ENCODE assay signal across 33 cellular contexts in the genomic region with DNA sequence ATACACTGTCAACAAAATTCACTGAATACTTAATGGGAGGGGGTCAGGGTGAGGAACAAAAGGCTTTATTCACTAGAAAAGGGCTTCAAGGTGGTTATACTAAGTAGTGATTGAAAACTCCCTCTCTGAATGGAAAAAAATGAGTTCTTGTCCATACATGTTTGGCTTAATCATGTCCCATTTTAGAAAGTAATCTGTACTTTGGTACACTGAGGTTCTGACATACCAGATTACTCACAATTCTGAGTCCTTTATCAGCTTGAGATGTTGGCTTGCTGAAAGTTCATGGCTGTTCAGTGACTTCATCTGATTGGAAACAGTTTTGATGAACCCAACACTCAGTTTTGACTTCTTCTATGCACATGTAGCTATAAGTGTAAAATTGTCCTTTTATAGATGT. TPM values are rescaled to one million over a fixed set of nuclear protein-coding genes. Genes with fewer than 3 reads are reported as not detected.
"Had no signal": no experiment of that assay in that cellular context is flagged by ENCODE, and none has a peak within 500 bp of the region (broad histone marks: within the 10 kb centered on the region; RNA-seq: fewer than 3 reads in every experiment).

No MANE protein-coding gene starts in this region.

- H3K27ac Mint-ChIP-seq: activated CD4-positive, alpha-beta memory T cell treated with anti-CD3 and anti-CD28 coated beads for 36 hours; activated CD4-positive, alpha-beta T cell treated with anti-CD3 and anti-CD28 coated beads, Interleukin-2, amount 10 ng/mL, durations not matched to agents 24 days and 14 days; activated naive CD4-positive, alpha-beta T cell treated with anti-CD3 and anti-CD28 coated beads, Interleukin-2, amount 10 ng/mL, durations not matched to agents 7 days and 5 days; activated naive CD8-positive, alpha-beta T cell treated with anti-CD3 and anti-CD28 coated beads, Interleukin-2, amount 10 ng/mL, durations not matched to agents 7 days and 5 days; brain; dendritic cell treated with granulocyte-macrophage colony-stimulating factor and Interleukin-4, amounts not matched to agents 40 ng/mL and 50 ng/mL, for 4 days; endodermal cell; memory B cell; naive thymus-derived CD4-positive, alpha-beta T cell; stimulated activated naive B cell treated with anti-CD40 and anti-IgM and Interleukin-4, amounts not matched to agents 10 μg/mL and 1 μg/mL and 100 μg/mL, for 72 hours; T-helper 17 cell had no signal

- H3K4me1 Mint-ChIP-seq: activated CD4-positive, alpha-beta T cell treated with anti-CD3 and anti-CD28 coated beads, Interleukin-2, amount 10 ng/mL, durations not matched to agents 24 days and 14 days; activated naive CD4-positive, alpha-beta T cell treated with anti-CD3 and anti-CD28 coated beads, Interleukin-2, amount 10 ng/mL, durations not matched to agents 7 days and 5 days; activated naive CD8-positive, alpha-beta T cell treated with anti-CD3 and anti-CD28 coated beads, Interleukin-2, amount 10 ng/mL, durations not matched to agents 7 days and 5 days; brain; endodermal cell; memory B cell; naive thymus-derived CD4-positive, alpha-beta T cell; stimulated activated naive B cell treated with anti-CD40 and anti-IgM and Interleukin-4, amounts not matched to agents 10 μg/mL and 1 μg/mL and 100 μg/mL, for 72 hours had no signal

- H3K9me3 Mint-ChIP-seq: activated CD4-positive, alpha-beta T cell treated with anti-CD3 and anti-CD28 coated beads, Interleukin-2, amount 10 ng/mL, durations not matched to agents 24 days and 14 days; activated naive CD4-positive, alpha-beta T cell treated with anti-CD3 and anti-CD28 coated beads, Interleukin-2, amount 10 ng/mL, durations not matched to agents 7 days and 5 days; dendritic cell treated with granulocyte-macrophage colony-stimulating factor and Interleukin-4, amounts not matched to agents 40 ng/mL and 50 ng/mL, for 4 days had no signal

- H3K36me3 Mint-ChIP-seq: activated CD4-positive, alpha-beta memory T cell treated with anti-CD3 and anti-CD28 coated beads for 36 hours; activated naive CD4-positive, alpha-beta T cell treated with anti-CD3 and anti-CD28 coated beads, Interleukin-2, amount 10 ng/mL, durations not matched to agents 7 days and 5 days; activated naive CD8-positive, alpha-beta T cell treated with anti-CD3 and anti-CD28 coated beads, Interleukin-2, amount 10 ng/mL, durations not matched to agents 7 days and 5 days; brain; memory B cell; naive thymus-derived CD4-positive, alpha-beta T cell; stimulated activated naive B cell treated with anti-CD40 and anti-IgM and Interleukin-4, amounts not matched to agents 10 μg/mL and 1 μg/mL and 100 μg/mL, for 72 hours had no signal

- H3K36me3 ChIP-seq: ascending aorta, gastroesophageal sphincter, pancreas, tibial nerve, WERI-Rb-1 had no signal

- H3K27me3 ChIP-seq: ascending aorta, gastroesophageal sphincter, pancreas, tibial nerve had no signal

- H3K4me3 Mint-ChIP-seq: activated CD4-positive, alpha-beta memory T cell treated with anti-CD3 and anti-CD28 coated beads for 36 hours; activated CD4-positive, alpha-beta T cell treated with anti-CD3 and anti-CD28 coated beads, Interleukin-2, amount 10 ng/mL, durations not matched to agents 24 days and 14 days; activated naive CD4-positive, alpha-beta T cell treated with anti-CD3 and anti-CD28 coated beads, Interleukin-2, amount 10 ng/mL, durations not matched to agents 7 days and 5 days; activated naive CD8-positive, alpha-beta T cell treated with anti-CD3 and anti-CD28 coated beads, Interleukin-2, amount 10 ng/mL, durations not matched to agents 7 days and 5 days; brain; dendritic cell treated with granulocyte-macrophage colony-stimulating factor and Interleukin-4, amounts not matched to agents 40 ng/mL and 50 ng/mL, for 4 days; endodermal cell; memory B cell; naive thymus-derived CD4-positive, alpha-beta T cell; stimulated activated naive B cell treated with anti-CD40 and anti-IgM and Interleukin-4, amounts not matched to agents 10 μg/mL and 1 μg/mL and 100 μg/mL, for 72 hours; T-helper 17 cell had no signal

- ATAC-seq: activated CD4-positive, CD25-positive, alpha-beta regulatory T cell treated with anti-CD3 and anti-CD28 coated beads, Interleukin-2, amount 50 U/mL, for 24 hours; gastroesophageal sphincter; naive thymus-derived CD4-positive, alpha-beta T cell; pancreas; psoas muscle; stimulated activated naive B cell treated with anti-CD40 and anti-IgM and Interleukin-4, amounts not matched to agents 10 μg/mL and 1 μg/mL and 100 μg/mL, for 72 hours; T-helper 17 cell had no signal

- H3K4me3 ChIP-seq: ascending aorta, gastroesophageal sphincter, pancreas, psoas muscle, tibial nerve had no signal

- H3K9me3 ChIP-seq: ascending aorta, pancreas, psoas muscle had no signal

- FAIRE-seq: pancreas had no signal

- H3K4me1 ChIP-seq: ascending aorta, gastroesophageal sphincter, pancreas, psoas muscle, tibial nerve had no signal

- H3K27ac ChIP-seq: ascending aorta, gastroesophageal sphincter, pancreas, psoas muscle, tibial nerve, WERI-Rb-1 had no signal

- DNase-seq: activated CD4-positive, alpha-beta memory T cell treated with anti-CD3 and anti-CD28 coated beads for 36 hours; activated CD4-positive, alpha-beta T cell treated with anti-CD3 and anti-CD28 coated beads, Interleukin-2, amount 10 ng/mL, durations not matched to agents 24 days and 14 days; activated CD8-positive, alpha-beta memory T cell treated with anti-CD3 and anti-CD28 coated beads, Interleukin-2, amount 50 U/mL, for 4 hours; activated gamma-delta T cell; activated naive CD4-positive, alpha-beta T cell treated with anti-CD3 and anti-CD28 coated beads, Interleukin-2, amount 10 ng/mL, durations not matched to agents 7 days and 5 days; activated naive CD8-positive, alpha-beta T cell treated with anti-CD3 and anti-CD28 coated beads, Interleukin-2, amount 10 ng/mL, durations not matched to agents 7 days and 5 days; activated T-cell treated with anti-CD3 and anti-CD28 coated beads, Interleukin-2, amount 50 U/mL, for 1 hour; central memory CD4-positive, alpha-beta T cell; endodermal cell; hippocampal formation; midbrain; naive thymus-derived CD4-positive, alpha-beta T cell; pancreas; psoas muscle; stimulated activated CD4-positive, alpha-beta T cell treated with anti-CD3 and anti-CD28 coated beads, Interleukin-15, amount 100 ng/mL, for 24 hours; stimulated activated CD4-positive, alpha-beta T cell treated with anti-CD3 and anti-CD28 coated beads, Interleukin-2, amount 100 ng/mL, for 24 hours; stimulated activated naive B cell treated with anti-CD40 and anti-IgM and Interleukin-4, amounts not matched to agents 10 μg/mL and 1 μg/mL and 100 μg/mL, for 72 hours; T-helper 17 cell; T1000; WERI-Rb-1 had no signal

RNA-seq across cellular contexts. Expression of a gene that starts 12.8 kb away (rescaled TPM):
- total RNA-seq: activated CD4-positive, alpha-beta memory T cell treated with anti-CD3 and anti-CD28 coated beads for 36 hours; activated CD4-positive, alpha-beta T cell treated with anti-CD3 and anti-CD28 coated beads, Interleukin-2, amount 10 ng/mL, durations not matched to agents 24 days and 14 days; activated CD8-positive, alpha-beta memory T cell treated with anti-CD3 and anti-CD28 coated beads for 36 hours; activated naive CD8-positive, alpha-beta T cell treated with anti-CD3 and anti-CD28 coated beads, Interleukin-2, amount 10 ng/mL, durations not matched to agents 7 days and 5 days; ascending aorta; endodermal cell; gastroesophageal sphincter; kidney epithelial cell; lower leg skin; naive thymus-derived CD4-positive, alpha-beta T cell; pancreas; psoas muscle; T-helper 17 cell; temporal lobe; tibial nerve; urinary bladder had no signal
- polyA plus RNA-seq: naive thymus-derived CD4-positive, alpha-beta T cell; neural cell; pancreas; psoas muscle; urinary bladder had no signal
